ENCODE assay signal across 23 cellular contexts in genomic region chr1:96488777-96489176, GRCh38.
DNase-seq lines count a peak whose midpoint lies in the region; ATAC-seq and TF ChIP-seq lines count a peak whose summit lies in the region.
"Had no signal": no experiment of that assay in that cellular context is flagged by ENCODE, and none has a peak within 500 bp of the region (broad histone marks: within the 10 kb centered on the region; RNA-seq: fewer than 3 reads in every experiment).

No MANE protein-coding gene starts in this region.

- in situ Hi-C loops in brain microvascular endothelial cell (cut with HindIII; ENCODE audit: low pct_ligation_motif_present, low sequenced_read_pairs), result no loop called here

- TF ChIP-seq CTCF in brain microvascular endothelial cell (IDR thresholded peaks at IDR 0.05; ENCODE audit: low read depth, low read length, missing control alignments), result no peak

- H3K36me3 ChIP-seq in brain microvascular endothelial cell (replicated peaks), result no peaks in the 10 kb centered on the region
- H3K36me3 ChIP-seq: left lung, right lobe of liver had no signal

- intact Hi-C loops in posterior vena cava (cut with DNase I), result no loop called here

- H3K4me3 ChIP-seq in brain microvascular endothelial cell (ENCODE audit: low read depth, low read length), result no peak overlapping the region
- H3K4me3 ChIP-seq: coronary artery, left lung, right lobe of liver had no signal

- ATAC-seq in GM18511 (IDR thresholded peaks at IDR 0.05; ENCODE audit: unreplicated experiment) (peak; percentile 70), GM19438 (IDR thresholded peaks at IDR 0.05; ENCODE audit: low read depth, unreplicated experiment) (peak; percentile 65), HG02852 (IDR thresholded peaks at IDR 0.05; ENCODE audit: unreplicated experiment) (peak; percentile 57), HG03521 (IDR thresholded peaks at IDR 0.05; ENCODE audit: unreplicated experiment) (peak; percentile 41)
- ATAC-seq: foreskin keratinocyte, HepG2, left lung had no signal

- no peak overlapping the region for H3K27ac ChIP-seq in brain microvascular endothelial cell
- H3K27ac ChIP-seq: foreskin keratinocyte, left lung, right lobe of liver had no signal

- no peak for DNase-seq in brain microvascular endothelial cell
- no peak for DNase-seq in posterior vena cava (ENCODE audit: low spot score)
- no peak for DNase-seq in NCI-H2029 (lab: John Stamatoyannopoulos, UW)
- no peak for DNase-seq in NK-92 treated with Interleukin-12 subunit alpha and Interleukin-12 subunit beta, amount 100 ng/mL, for 24 hours (lab: John Stamatoyannopoulos, UW)
- DNase-seq: ACHN; activated CD4-positive, alpha-beta T cell treated with anti-CD3 and anti-CD28 coated beads, Interleukin-2, amount 10 ng/mL, durations not matched to agents 7 days and 5 days; activated naive CD4-positive, alpha-beta T cell treated with anti-CD3 and anti-CD28 coated beads, Interleukin-2, amount 10 ng/mL, durations not matched to agents 7 days and 5 days; activated T-cell treated with anti-CD3 and anti-CD28 coated beads for 4 hours; CD4-positive, alpha-beta memory T cell; foreskin keratinocyte; left lung; NCI-H2029 treated with DMSO at 0.1 percent for 48 hours; NCI-H526; occipital lobe; right lobe of liver; SK-N-SH; substantia nigra had no signal

- H3K27me3 ChIP-seq in brain microvascular endothelial cell (replicated peaks), result no peaks in the 10 kb centered on the region
- H3K27me3 ChIP-seq: foreskin keratinocyte, left lung, right lobe of liver had no signal
